ENCODE assay signal across 14 cellular contexts in genomic region chr2:20604401-20604911, GRCh38. TPM values are rescaled to one million over a fixed set of nuclear protein-coding genes. Genes with fewer than 3 reads are reported as not detected.
DNase-seq lines count a peak whose midpoint lies in the region; ATAC-seq and TF ChIP-seq lines count a peak whose summit lies in the region.
"Had no signal": no experiment of that assay in that cellular context is flagged by ENCODE, and none has a peak within 500 bp of the region (broad histone marks: within the 10 kb centered on the region; RNA-seq: fewer than 3 reads in every experiment).

No MANE protein-coding gene starts in this region.

- TF ChIP-seq CTCF in AG04450 (IDR thresholded peaks at IDR 0.05; ENCODE audit: low read depth, low read length) (no peak), adrenal gland (IDR thresholded peaks at IDR 0.05) (no peak), heart right ventricle (IDR thresholded peaks at IDR 0.05) (no peak), prostate gland (IDR thresholded peaks at IDR 0.05) (no peak)

- CTCF ChIA-PET in AG04450 (lab: Charles Lee) = interaction anchor here (0.7 to 2.2 kb wide), 3 partner anchors 10 to 152 kb away, joined by 6 to 7 read pairs (median 6); no protein-coding TSS in a partner anchor
- CTCF ChIA-PET in CD4-positive, alpha-beta memory T cell (lab: Charles Lee; ENCODE audit: partially characterized antibody) = interaction anchor here (1.1 kb wide), 1 partner anchor 47 kb away, joined by 3 read pairs; no protein-coding TSS in a partner anchor

- H3K36me3 ChIP-seq in adrenal gland (replicated peaks in 1 of 2) = no peaks in the 10 kb centered on the region
- H3K36me3 ChIP-seq in heart right ventricle = no peaks in the 10 kb centered on the region
- no peaks in the 10 kb centered on the region for H3K36me3 ChIP-seq in prostate gland
- no peaks in the 10 kb centered on the region for H3K36me3 ChIP-seq in CD4-positive, alpha-beta memory T cell (ENCODE audit: insufficient read depth, low read length)

- peaks cover 0 to 12% (median 3%) of the 10 kb centered on the region in 8 donors for H3K9me3 Mint-ChIP-seq in CD4-positive, alpha-beta memory T cell
- H3K9me3 Mint-ChIP-seq: T-helper 1 cell treated with Interleukin-12 subunit alpha and Interleukin-12 subunit beta and Interleukin-4 antibody, amounts not matched to agents 30 μg/mL and 1 μg/mL, for 36 hours had no signal

- H3K27me3 ChIP-seq in AG04450 (ENCODE audit: control insufficient read depth, insufficient read depth, low read length) (no peaks in the 10 kb centered on the region), adrenal gland (no peaks in the 10 kb centered on the region), heart right ventricle (no peaks in the 10 kb centered on the region), prostate gland (replicated peaks; ENCODE audit: insufficient read depth) (no peaks in the 10 kb centered on the region)
- no peaks in the 10 kb centered on the region for H3K27me3 ChIP-seq in CD4-positive, alpha-beta memory T cell (ENCODE audit: insufficient read depth, low read length)

- no peaks in the 10 kb centered on the region for H3K27me3 Mint-ChIP-seq in CD4-positive, alpha-beta memory T cell
- H3K27me3 Mint-ChIP-seq: activated T-helper 17 cell treated with anti-CD3 and anti-CD28 coated beads, Interleukin-2, amount 50 U/mL, for 72 hours had no signal

- peak overlapping the region; percentile 33 for H3K27ac ChIP-seq in AG04450 (ENCODE audit: low read depth, low read length)
- H3K27ac ChIP-seq in adrenal gland = peak overlapping the region; percentile 35 to 84 (median 72)
- peak overlapping the region in 8 of 10 donors; percentile 16 to 73 (median 49) for H3K27ac ChIP-seq in heart right ventricle
- peak overlapping the region; percentile 74 to 77 for H3K27ac ChIP-seq in prostate gland
- no peak overlapping the region for H3K27ac ChIP-seq in CD4-positive, alpha-beta memory T cell (ENCODE audit: low read depth, low read length)

- H3K36me3 Mint-ChIP-seq in CD4-positive, alpha-beta memory T cell = peaks cover 3 to 16% of the 10 kb centered on the region in 2 donors

- intact Hi-C loops in adrenal gland (cut with DNase I) = no loop called here
- intact Hi-C loops in heart right ventricle (cut with DNase I) = loop anchor here in 1 of 10 donors (5.0 kb wide), 1 partner anchor 33 kb away; no protein-coding TSS in a partner anchor
- intact Hi-C loops in prostate gland (cut with DNase I) = no loop called here
- intact Hi-C loops in CD4-positive, alpha-beta memory T cell (cut with micrococcal nuclease) = no loop called here

- no peak overlapping the region for H3K4me3 Mint-ChIP-seq in CD4-positive, alpha-beta memory T cell
- H3K4me3 Mint-ChIP-seq: activated T-helper 17 cell treated with anti-CD3 and anti-CD28 coated beads, Interleukin-2, amount 50 U/mL, for 72 hours; T-helper 1 cell treated with Interleukin-12 subunit alpha and Interleukin-12 subunit beta and Interleukin-4 antibody, amounts not matched to agents 30 μg/mL and 1 μg/mL, for 36 hours had no signal

- no peak for DNase-seq in AG04450 (ENCODE audit: low read depth, low spot score)
- peak in 4 of 7 donors; percentile 12 to 26 (median 19) for DNase-seq in adrenal gland
- DNase-seq in heart right ventricle = peak in 1 of 2 donors; percentile 5
- DNase-seq in prostate gland (ENCODE audit: low spot score) = no peak
- DNase-seq in NCI-H526 treated with DMSO at 0.1 percent for 48 hours (lab: John Stamatoyannopoulos, UW) = no peak
- DNase-seq in ACHN = no peak
- DNase-seq in HuH-7 (ENCODE audit: low spot score) = no peak
- DNase-seq in CD4-positive, alpha-beta memory T cell = no peak
- DNase-seq: activated CD4-positive, alpha-beta T cell treated with anti-CD3 and anti-CD28 coated beads, Interleukin-2, amount 50 U/mL, for 1 hour; DND-41; NCI-H1092 treated with DMSO at 0.1 percent for 48 hours; stimulated activated CD4-positive, alpha-beta T cell treated with anti-CD3 and anti-CD28 coated beads, Interleukin-15, amount 100 ng/mL, for 24 hours had no signal

- no peak for TF ChIP-seq POLR2A in adrenal gland (IDR thresholded peaks at IDR 0.05)
- no peak for TF ChIP-seq POLR2A in prostate gland (IDR thresholded peaks at IDR 0.05)

- 43 to 49% (median 45%) methylated on average over 6 to 7 of the region's 7 CpGs for WGBS in adrenal gland, 4 donors
- WGBS in heart right ventricle, 2 donors = 60 to 68% methylated on average over 7 of the region's 7 CpGs
- WGBS in prostate gland = 42% methylated on average over 7 of the region's 7 CpGs

- POLR2A ChIA-PET in AG04450 (lab: Yijun Ruan, JAX) = interaction anchor here (1.3 to 1.8 kb wide), 2 partner anchors 20 to 157 kb away, joined by 3 to 11 read pairs; partner anchors contain the start of gene RHOB
- POLR2A ChIA-PET in CD4-positive, alpha-beta memory T cell (lab: Charles Lee; ENCODE audit: partially characterized antibody) = no interaction called here

- H3K27ac Mint-ChIP-seq in CD4-positive, alpha-beta memory T cell = no peak overlapping the region
- H3K27ac Mint-ChIP-seq: activated T-helper 17 cell treated with anti-CD3 and anti-CD28 coated beads, Interleukin-2, amount 50 U/mL, for 72 hours; T-helper 1 cell treated with Interleukin-12 subunit alpha and Interleukin-12 subunit beta and Interleukin-4 antibody, amounts not matched to agents 30 μg/mL and 1 μg/mL, for 36 hours had no signal

- peaks cover 22 to 51% of the 10 kb centered on the region in 2 donors for H3K4me1 ChIP-seq in adrenal gland (replicated peaks in 1 of 2)
- peaks cover 9 to 62% (median 48%) of the 10 kb centered on the region in 9 donors for H3K4me1 ChIP-seq in heart right ventricle
- peaks cover 3% of the 10 kb centered on the region for H3K4me1 ChIP-seq in prostate gland (replicated peaks)
- no peaks in the 10 kb centered on the region for H3K4me1 ChIP-seq in CD4-positive, alpha-beta memory T cell (ENCODE audit: insufficient read depth, low read length)

- in situ Hi-C loops in ACHN (cut with HindIII; ENCODE audit: low pct_ligation_motif_present, low pct_unique_long_range_greater_than_20kb, low sequenced_read_pairs) = no loop called here

- peaks cover 0 to 4% (median 0%) of the 10 kb centered on the region in 4 donors for H3K4me1 Mint-ChIP-seq in CD4-positive, alpha-beta memory T cell
- H3K4me1 Mint-ChIP-seq: activated T-helper 17 cell treated with anti-CD3 and anti-CD28 coated beads, Interleukin-2, amount 50 U/mL, for 72 hours had no signal

- H3K4me3 ChIP-seq in AG04450 (ENCODE audit: low read depth, low read length) (no peak overlapping the region), adrenal gland (no peak overlapping the region), heart right ventricle (no peak overlapping the region), prostate gland (no peak overlapping the region)
- H3K4me3 ChIP-seq in CD4-positive, alpha-beta memory T cell (ENCODE audit: low read length in 2 of 2) = no peak overlapping the region

- H3K9me3 ChIP-seq in AG04450 (ENCODE audit: control insufficient read depth, insufficient read depth, low read length) (no peaks in the 10 kb centered on the region), adrenal gland (replicated peaks in 1 of 3) (no peaks in the 10 kb centered on the region), heart right ventricle (peaks cover 0 to 5% (median 0%) of the 10 kb centered on the region in 11 donors), prostate gland (no peaks in the 10 kb centered on the region)
- no peaks in the 10 kb centered on the region for H3K9me3 ChIP-seq in CD4-positive, alpha-beta memory T cell (ENCODE audit: control insufficient read depth in 1 of 2, low read length in 2 of 2)

- ATAC-seq in heart right ventricle = peak in 1 of 8 donors; percentile 11
- ATAC-seq: activated T-helper 17 cell treated with anti-CD3 and anti-CD28 coated beads, Interleukin-2, amount 50 U/mL, for 72 hours had no signal

RNA-seq across cellular contexts. Expression of gene HS1BP3, which starts 46.4 kb away (rescaled TPM):
- 14.2 and 16.1 TPM in 2 replicates for polyA plus RNA-seq in AG04450 (2011; rRNA removed)
- polyA minus RNA-seq in AG04450 (2011; rRNA and poly(A)+ RNA removed) = 17.9 and 19.2 TPM in 2 replicates
- 10 to 100 TPM; 33.0 to 50.1 (median 42.9) TPM for total RNA-seq in adrenal gland
- 10 to 100 TPM; 23.7 to 44.2 (median 29.2) TPM for polyA plus RNA-seq in adrenal gland
- total RNA-seq in heart right ventricle = 10 to 100 TPM; 11.3 to 26.3 (median 16.1) TPM
- 10 to 100 TPM; 16.8 to 24.6 TPM for polyA plus RNA-seq in heart right ventricle
- total RNA-seq in prostate gland = 10 to 100 TPM; 29.9 to 39.4 TPM
- total RNA-seq in CD4-positive, alpha-beta memory T cell = 10 to 100 TPM; 20.1 TPM
- polyA plus RNA-seq in CD4-positive, alpha-beta memory T cell = 10 to 100 TPM; 16.7 to 17.5 TPM

Comparison
In these comparisons a context has a peak if more than half of its experiments do, and no peak if none do; other contexts are left out.
1. DNase-seq: peak in adrenal gland (4 of 7); none in AG04450 (single experiment), prostate gland (single experiment), NCI-H526 treated with DMSO at 0.1 percent for 48 hours (single experiment), ACHN (single experiment), HuH-7 (single experiment) and CD4-positive, alpha-beta memory T cell (0 of 5).